ENCODE assay signal across 8 cellular contexts in genomic region chr1:53205496-53205895, GRCh38. TPM values are rescaled to one million over a fixed set of nuclear protein-coding genes. Genes with fewer than 3 reads are reported as not detected.
DNase-seq lines count a peak whose midpoint lies in the region; ATAC-seq, FAIRE-seq and TF ChIP-seq lines count a peak whose summit lies in the region.
"Not testable (repeated sequence)": the region's sequence is repeated elsewhere in the genome, so short reads cannot be mapped to it uniquely, and the experiment has no call there.

No MANE protein-coding gene starts in this region.

- TF ChIP-seq POLR2A in K562 (conservative IDR thresholded peaks at IDR 0.05) = not testable (repeated sequence)

- FAIRE-seq in K562 (lab: Jason Lieb, UNC) = not testable (repeated sequence)

- not testable (repeated sequence) for H2AFZ ChIP-seq in K562 (ENCODE audit: low read depth, low read length)

- not testable (repeated sequence) for TF ChIP-seq CTCF in HEK293 (tag by site-specific recombination; IDR thresholded peaks at IDR 0.05); K562 (IDR thresholded peaks at IDR 0.05 in 2 of 3, conservative IDR thresholded peaks at IDR 0.05 in 1 of 3; ENCODE audit: insufficient read depth in 2 of 3, low read depth in 1 of 3, low read length in 3 of 3); coronary artery (IDR thresholded peaks at IDR 0.05); endothelial cell (IDR thresholded peaks at IDR 0.05; ENCODE audit: unreplicated experiment)

- intact Hi-C loops in K562 (cut with micrococcal nuclease) = not testable (repeated sequence)

- POLR2A ChIA-PET in HEK293 (lab: Yijun Ruan, JAX); K562 (lab: Yijun Ruan, JAX): not testable (repeated sequence)

- not testable (repeated sequence) for H4K20me1 ChIP-seq in BLaER1; BLaER1 treated with 17β-estradiol and CSF1 and Interleukin-3, amounts not matched to agents 10 nM and 100 nM; K562 (replicated peaks; ENCODE audit: control insufficient read depth, insufficient read depth, low read length)

- not testable (repeated sequence) for H3K4me1 ChIP-seq in BLaER1; BLaER1 treated with 17β-estradiol and CSF1 and Interleukin-3, amounts not matched to agents 10 nM and 100 nM; HEK293 (ENCODE audit: control insufficient read depth, insufficient read depth, low read length); K562 (replicated peaks in 1 of 2; ENCODE audit: control insufficient read depth in 2 of 2, insufficient read depth in 2 of 2, low read length in 2 of 2)

- peak overlapping the region; percentile 19 for H3K27ac Mint-ChIP-seq in T-helper 17 cell
- H3K27ac Mint-ChIP-seq in endothelial cell (ENCODE audit: unreplicated experiment) = not testable (repeated sequence)

- WGBS in K562 (ENCODE audit: insufficient coverage, low coverage, missing lambda C conversion rate) = 83% methylated on average over 1 of the region's 1 CpG

- H3K9me3 ChIP-seq in BLaER1 = peaks cover 40% of the 10 kb centered on the region
- peaks cover 36 to 53% (median 42%) of the 10 kb centered on the region in 11 experiments for H3K9me3 ChIP-seq in BLaER1 treated with 17β-estradiol and CSF1 and Interleukin-3, amounts not matched to agents 10 nM and 100 nM (replicated peaks in 1 of 11)
- H3K9me3 ChIP-seq in HEK293 (ENCODE audit: control insufficient read depth, insufficient read depth, low read depth, low read length); T-helper 17 cell (ENCODE audit: control insufficient read depth, low read length, poor library complexity, severe bottlenecking): not testable (repeated sequence)
- peaks cover 19% of the 10 kb centered on the region for H3K9me3 ChIP-seq in K562 (replicated peaks; ENCODE audit: control insufficient read depth, insufficient read depth, low read depth, low read length)

- H3K9me3 Mint-ChIP-seq in endothelial cell (ENCODE audit: unreplicated experiment) = not testable (repeated sequence)

- H3K27ac ChIP-seq in BLaER1; BLaER1 treated with 17β-estradiol and CSF1 and Interleukin-3, amounts not matched to agents 10 nM and 100 nM; HEK293 (ENCODE audit: extremely low read depth, low read depth, low read length); K562 (ENCODE audit: extremely low read depth, low read depth, low read length); coronary artery: not testable (repeated sequence)

- CTCF ChIA-PET in HEK293 (lab: Yijun Ruan, JAX) = interaction anchor here (0.8 kb wide), 1 partner anchor 20 kb away, joined by 3 read pairs; no protein-coding TSS in a partner anchor
- CTCF ChIA-PET in K562 (lab: Yijun Ruan, JAX; ENCODE audit: low intra/inter-chr PET ratio) = not testable (repeated sequence)

- H3K79me2 ChIP-seq in K562 (ENCODE audit: control insufficient read depth, insufficient read depth, low read length) = not testable (repeated sequence)

- H3K36me3 Mint-ChIP-seq in T-helper 17 cell (ENCODE audit: low read depth) = peaks cover 33% of the 10 kb centered on the region
- peaks cover 64% of the 10 kb centered on the region for H3K36me3 Mint-ChIP-seq in endothelial cell (ENCODE audit: low read depth, unreplicated experiment)

- in situ Hi-C loops in K562 (cut with MboI) = not testable (repeated sequence)

- H3K4me3 Mint-ChIP-seq in T-helper 17 cell = not testable (repeated sequence)
- H3K4me3 Mint-ChIP-seq in endothelial cell (ENCODE audit: unreplicated experiment) = peak overlapping the region; percentile 86

- H3K27me3 ChIP-seq in BLaER1; BLaER1 treated with 17β-estradiol and CSF1 and Interleukin-3, amounts not matched to agents 10 nM and 100 nM; K562 (ENCODE audit: control insufficient read depth in 2 of 2, insufficient read depth in 2 of 2, low read length in 2 of 2): not testable (repeated sequence)

- ATAC-seq in T-helper 17 cell, K562: not testable (repeated sequence)

- H3K9ac ChIP-seq in BLaER1; BLaER1 treated with 17β-estradiol and CSF1 and Interleukin-3, amounts not matched to agents 10 nM and 100 nM; K562 (ENCODE audit: insufficient read depth in 1 of 2, low read depth in 2 of 2, low read length in 2 of 2): not testable (repeated sequence)

- not testable (repeated sequence) for H3K4me2 ChIP-seq in BLaER1; BLaER1 treated with 17β-estradiol and CSF1 and Interleukin-3, amounts not matched to agents 10 nM and 100 nM; K562 (ENCODE audit: insufficient read depth, low read length)

- not testable (repeated sequence) for BruUV-seq in K562 (replicated peaks; lab: Mats Ljungman, UMichigan)

- DNase-seq in T-helper 17 cell; K562 (ENCODE audit: extremely low read depth in 1 of 4, low spot score in 3 of 4); endothelial cell (ENCODE audit: low spot score): not testable (repeated sequence)
- DNase-seq in coronary artery (ENCODE audit: low spot score) = peak; percentile 35
- peak; percentile 13 for DNase-seq in stimulated activated CD8-positive, alpha-beta memory T cell treated with anti-CD3 and anti-CD28 coated beads, Interleukin-4, amount 100 ng/mL, for 48 hours

- H3K36me3 ChIP-seq in BLaER1 = peaks cover 99% of the 10 kb centered on the region
- H3K36me3 ChIP-seq in BLaER1 treated with 17β-estradiol and CSF1 and Interleukin-3, amounts not matched to agents 10 nM and 100 nM = peaks cover 96 to 100% (median 100%) of the 10 kb centered on the region in 11 experiments
- peaks cover 22 to 100% of the 10 kb centered on the region in 2 experiments for H3K36me3 ChIP-seq in HEK293 (ENCODE audit: control insufficient read depth in 2 of 2, insufficient read depth in 1 of 2, low read length in 2 of 2)
- peaks cover 56% of the 10 kb centered on the region; the same call in 2 of the 3 replicates for H3K36me3 ChIP-seq in K562 (ENCODE audit: control insufficient read depth, insufficient read depth, low read length)

- not testable (repeated sequence) for H3K9me1 ChIP-seq in K562 (ENCODE audit: control insufficient read depth, insufficient read depth, low read length)

- not testable (repeated sequence) for TF ChIP-seq RAD21 in K562 (CRISPR knock-in tag; conservative IDR thresholded peaks at IDR 0.05 in 1 of 2, IDR thresholded peaks at IDR 0.05 in 1 of 2)

- H3K4me3 ChIP-seq in BLaER1 = peak overlapping the region; percentile 37; the same call in 1 of the 2 replicates
- H3K4me3 ChIP-seq in BLaER1 treated with 17β-estradiol and CSF1 and Interleukin-3, amounts not matched to agents 10 nM and 100 nM = peak overlapping the region in 6 of 10 experiments; percentile 18 to 55 (median 32); a peak in 9 of 20 replicates
- not testable (repeated sequence) for H3K4me3 ChIP-seq in HEK293 (ENCODE audit: low read depth, low read length); K562; coronary artery

- H3K27me3 Mint-ChIP-seq in T-helper 17 cell; endothelial cell (ENCODE audit: unreplicated experiment): not testable (repeated sequence)

- H3K4me1 Mint-ChIP-seq in T-helper 17 cell; endothelial cell (ENCODE audit: unreplicated experiment): not testable (repeated sequence)

- TF ChIP-seq EP300 in K562 (IDR thresholded peaks at IDR 0.05; ENCODE audit: low read length) = not testable (repeated sequence)

RNA-seq across cellular contexts. Expression of gene CPT2, which starts 8.9 kb away (rescaled TPM):
- total RNA-seq in T-helper 17 cell (1 to 10 TPM; 9.2 to 9.5 TPM), K562 (2014; rRNA removed) (19.7 and 22.9 TPM in 2 replicates), K562 (2014; rRNA removed; fragmentation: Illumina TruSeq; extraction: Trizol) (16.8 and 17.8 TPM in 2 replicates), K562 (2015; rRNA removed; fragmentation: Illumina TruSeq; extraction: Trizol) (17.2 and 17.9 TPM in 2 replicates), K562 (2021) (16.9 and 22.2 TPM in 2 replicates), endothelial cell (ENCODE audit: unreplicated experiment) (17.6 TPM)
- 24.8 and 27.4 TPM in 2 replicates for total RNA-seq in K562 (2011; cell fraction: chromatin; rRNA removed; ENCODE audit: low replicate concordance)
- total RNA-seq in K562 (2011; cell fraction: nucleolus; rRNA removed) = 13.9 and 18.3 TPM in 2 replicates
- 18.3 and 20.3 TPM in 2 replicates for total RNA-seq in K562 (2011; cell fraction: nucleoplasm; rRNA removed)
- polyA plus RNA-seq in K562 (2011; rRNA removed) (16.7 and 27.1 TPM in 2 replicates), K562 (2014; fragmentation: Illumina TruSeq; extraction: Trizol) (23.8 and 25.1 TPM in 2 replicates), K562 (2014; fragmentation: Nextera tagmentation; extraction: Ambion mirVana) (1 to 10 TPM; 7.6 to 7.9 TPM), K562 (2014; rRNA removed) (15.2 and 16.7 TPM in 2 replicates)
- 21.4 and 24.5 TPM in 2 replicates for polyA plus RNA-seq in K562 (2011; cell fraction: cytosol; rRNA removed)
- 8.2 and 9.6 TPM in 2 replicates for polyA plus RNA-seq in K562 (2011; cell fraction: nucleus; rRNA removed)
- 16.1 and 29.9 TPM in 2 replicates for polyA plus RNA-seq in K562 (2012)
- polyA minus RNA-seq in K562 (2011; rRNA and poly(A)+ RNA removed) = 19.4 and 20.8 TPM in 2 replicates
- 12.1 and 12.5 TPM in 2 replicates for polyA minus RNA-seq in K562 (2011; cell fraction: cytosol; rRNA and poly(A)+ RNA removed)
- 6.9 and 10.6 TPM in 2 replicates for polyA minus RNA-seq in K562 (2011; cell fraction: nucleus; rRNA and poly(A)+ RNA removed)

RNA-seq across cellular contexts. Expression of gene CZIB, which starts 14.9 kb away (rescaled TPM):
- total RNA-seq in T-helper 17 cell (10 to 100 TPM; 28.7 to 38.6 TPM), K562 (2014; rRNA removed) (55.4 and 65.5 TPM in 2 replicates), K562 (2014; rRNA removed; fragmentation: Illumina TruSeq; extraction: Trizol) (58.2 and 65.8 TPM in 2 replicates), K562 (2015; rRNA removed; fragmentation: Illumina TruSeq; extraction: Trizol) (61.8 and 66.8 TPM in 2 replicates), K562 (2021) (52.6 and 55.7 TPM in 2 replicates), endothelial cell (ENCODE audit: unreplicated experiment) (65.0 TPM)
- 115 and 117 TPM in 2 replicates for total RNA-seq in K562 (2011; cell fraction: chromatin; rRNA removed; ENCODE audit: low replicate concordance)
- 97.5 and 125 TPM in 2 replicates for total RNA-seq in K562 (2011; cell fraction: nucleolus; rRNA removed)
- 131 and 159 TPM in 2 replicates for total RNA-seq in K562 (2011; cell fraction: nucleoplasm; rRNA removed)
- polyA plus RNA-seq in K562 (2011; rRNA removed) (105 and 109 TPM in 2 replicates), K562 (2014; fragmentation: Illumina TruSeq; extraction: Trizol) (65.5 and 80.0 TPM in 2 replicates), K562 (2014; fragmentation: Nextera tagmentation; extraction: Ambion mirVana) (100 to 1,000 TPM in 1 of 2 experiments, 10 to 100 TPM in 1; 97.4 to 111 TPM), K562 (2014; rRNA removed) (85.3 and 86.9 TPM in 2 replicates)
- 54.1 and 73.4 TPM in 2 replicates for polyA plus RNA-seq in K562 (2011; cell fraction: cytosol; rRNA removed)
- 152 and 181 TPM in 2 replicates for polyA plus RNA-seq in K562 (2011; cell fraction: nucleus; rRNA removed)
- 68.4 and 82.2 TPM in 2 replicates for polyA plus RNA-seq in K562 (2012)
- polyA minus RNA-seq in K562 (2011; rRNA and poly(A)+ RNA removed) = 41.9 and 56.1 TPM in 2 replicates
- polyA minus RNA-seq in K562 (2011; cell fraction: cytosol; rRNA and poly(A)+ RNA removed) = 14.5 and 18.0 TPM in 2 replicates
- 71.4 and 143 TPM in 2 replicates for polyA minus RNA-seq in K562 (2011; cell fraction: nucleus; rRNA and poly(A)+ RNA removed)

RNA-seq across cellular contexts. Expression of gene MAGOH, which starts 32.8 kb away (rescaled TPM):
- total RNA-seq in T-helper 17 cell = 10 to 100 TPM; 49.3 to 57.6 TPM
- 10.5 and 25.2 TPM in 2 replicates for total RNA-seq in K562 (2011; cell fraction: chromatin; rRNA removed; ENCODE audit: low replicate concordance)
- 13.8 and 15.3 TPM in 2 replicates for total RNA-seq in K562 (2011; cell fraction: nucleolus; rRNA removed)
- total RNA-seq in K562 (2011; cell fraction: nucleoplasm; rRNA removed) = 23.0 and 35.0 TPM in 2 replicates
- total RNA-seq in K562 (2014; rRNA removed) = 106 and 125 TPM in 2 replicates
- 135 and 156 TPM in 2 replicates for total RNA-seq in K562 (2014; rRNA removed; fragmentation: Illumina TruSeq; extraction: Trizol)
- total RNA-seq in K562 (2015; rRNA removed; fragmentation: Illumina TruSeq; extraction: Trizol) = 134 and 152 TPM in 2 replicates
- 110 and 113 TPM in 2 replicates for total RNA-seq in K562 (2021)
- polyA plus RNA-seq in K562 (2011; rRNA removed) = 80.7 and 102 TPM in 2 replicates
- 10.7 and 38.1 TPM in 2 replicates for polyA plus RNA-seq in K562 (2011; cell fraction: cytosol; rRNA removed)
- polyA plus RNA-seq in K562 (2011; cell fraction: nucleus; rRNA removed) = 9.7 and 18.4 TPM in 2 replicates
- 79.1 and 298 TPM in 2 replicates for polyA plus RNA-seq in K562 (2012)
- 184 and 190 TPM in 2 replicates for polyA plus RNA-seq in K562 (2014; fragmentation: Illumina TruSeq; extraction: Trizol)
- polyA plus RNA-seq in K562 (2014; fragmentation: Nextera tagmentation; extraction: Ambion mirVana) = 100 to 1,000 TPM; 132 to 342 TPM
- polyA plus RNA-seq in K562 (2014; rRNA removed) = 243 and 263 TPM in 2 replicates
- polyA minus RNA-seq in K562 (2011; rRNA and poly(A)+ RNA removed) = 71.4 and 83.4 TPM in 2 replicates
- 29.5 and 30.9 TPM in 2 replicates for polyA minus RNA-seq in K562 (2011; cell fraction: cytosol; rRNA and poly(A)+ RNA removed)
- 18.8 and 38.3 TPM in 2 replicates for polyA minus RNA-seq in K562 (2011; cell fraction: nucleus; rRNA and poly(A)+ RNA removed)
- total RNA-seq in endothelial cell (ENCODE audit: unreplicated experiment) = 57.3 TPM
